20 cellular contexts compared by ENCODE assay signal in the genomic region with DNA sequence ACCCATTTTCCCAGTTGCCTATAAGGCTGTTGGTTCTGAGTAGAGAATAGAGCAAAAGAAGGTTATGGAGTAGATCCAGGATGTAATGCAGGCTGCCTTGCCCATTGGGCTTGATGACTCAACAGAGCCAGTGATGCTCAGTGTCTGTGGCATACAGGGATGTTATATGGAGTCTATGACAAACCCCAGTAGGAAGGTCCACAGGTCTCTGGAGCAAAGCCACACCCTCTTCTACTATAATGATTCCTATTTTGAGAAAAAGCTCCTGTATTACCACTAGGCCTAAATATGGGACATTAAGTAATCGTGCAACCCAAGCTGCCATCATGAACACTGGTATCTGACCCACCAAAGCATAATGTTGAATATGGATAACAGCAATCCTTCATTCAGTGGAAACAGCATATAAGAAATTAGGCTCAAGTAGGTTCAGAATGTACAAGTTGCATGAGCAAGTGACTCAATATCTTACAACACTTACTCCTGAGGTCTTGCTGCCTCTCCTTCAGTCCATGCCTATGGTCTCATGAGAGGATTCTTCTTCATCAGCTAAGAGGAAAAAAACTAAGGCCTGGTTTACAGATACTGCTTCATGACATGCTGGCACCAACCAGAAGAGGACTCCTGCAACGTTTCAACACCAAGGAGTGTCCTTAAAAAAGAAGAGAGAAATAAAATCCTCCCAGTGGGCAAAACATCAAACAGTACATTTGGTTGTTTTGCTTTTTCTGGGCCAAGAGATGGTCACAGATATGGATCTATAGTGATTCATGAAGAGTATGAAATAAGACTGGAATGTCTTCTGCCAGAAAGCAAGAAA.
"Had no signal": no experiment of that assay in that cellular context is flagged by ENCODE, and none has a peak within 500 bp of the region (broad histone marks: within the 10 kb centered on the region; RNA-seq: fewer than 3 reads in every experiment).

No MANE protein-coding gene starts in this region.

- H3K9me3 ChIP-seq: body of pancreas, ovary, stomach, testis, upper lobe of left lung had no signal

- H3K4me2 ChIP-seq: neural progenitor cell had no signal

- H3K4me3 ChIP-seq: body of pancreas, lung, neural progenitor cell, ovary, sigmoid colon, stomach, testis, upper lobe of left lung had no signal

- H3K9ac ChIP-seq: neural progenitor cell had no signal

- H3K27me3 ChIP-seq: body of pancreas, neural progenitor cell, ovary, sigmoid colon, stomach, testis, upper lobe of left lung had no signal

- H3K36me3 ChIP-seq: neural progenitor cell, ovary, sigmoid colon, stomach, upper lobe of left lung had no signal

- H3K4me1 ChIP-seq: body of pancreas, neural progenitor cell, sigmoid colon, stomach, testis, upper lobe of left lung had no signal

- ATAC-seq: activated CD4-positive, alpha-beta T cell treated with anti-CD3 and anti-CD28 coated beads for 36 hours; activated CD8-positive, alpha-beta memory T cell treated with anti-CD3 and anti-CD28 coated beads, Interleukin-2, amount 10 ng/mL, durations not matched to agents 7 days and 5 days; body of pancreas had no signal

- DNase-seq: activated CD4-positive, alpha-beta memory T cell treated with anti-CD3 and anti-CD28 coated beads for 36 hours; activated CD4-positive, alpha-beta T cell treated with anti-CD3 and anti-CD28 coated beads for 36 hours; activated CD8-positive, alpha-beta memory T cell treated with anti-CD3 and anti-CD28 coated beads, Interleukin-2, amount 10 ng/mL, durations not matched to agents 7 days and 5 days; activated naive CD4-positive, alpha-beta T cell treated with anti-CD3 and anti-CD28 coated beads, Interleukin-2, amount 50 U/mL, for 16 hours; activated T-cell treated with anti-CD3 and anti-CD28 coated beads, Interleukin-2, amount 50 U/mL, for 1 hour; amygdala; body of pancreas; central memory CD4-positive, alpha-beta T cell; endodermal cell; erythroblast; glutamatergic neuron; naive B cell; ovary; sigmoid colon; stimulated activated CD4-positive, alpha-beta T cell treated with anti-CD3 and anti-CD28 coated beads, Interleukin-1b, Interleukin-23, amount 100 ng/mL, for 48 hours; stomach; testis; upper lobe of left lung had no signal

- H3K27ac ChIP-seq: body of pancreas, neural progenitor cell, ovary, sigmoid colon, stomach, testis, upper lobe of left lung had no signal

- H2AFZ ChIP-seq: neural progenitor cell had no signal
